In the genomic region with DNA sequence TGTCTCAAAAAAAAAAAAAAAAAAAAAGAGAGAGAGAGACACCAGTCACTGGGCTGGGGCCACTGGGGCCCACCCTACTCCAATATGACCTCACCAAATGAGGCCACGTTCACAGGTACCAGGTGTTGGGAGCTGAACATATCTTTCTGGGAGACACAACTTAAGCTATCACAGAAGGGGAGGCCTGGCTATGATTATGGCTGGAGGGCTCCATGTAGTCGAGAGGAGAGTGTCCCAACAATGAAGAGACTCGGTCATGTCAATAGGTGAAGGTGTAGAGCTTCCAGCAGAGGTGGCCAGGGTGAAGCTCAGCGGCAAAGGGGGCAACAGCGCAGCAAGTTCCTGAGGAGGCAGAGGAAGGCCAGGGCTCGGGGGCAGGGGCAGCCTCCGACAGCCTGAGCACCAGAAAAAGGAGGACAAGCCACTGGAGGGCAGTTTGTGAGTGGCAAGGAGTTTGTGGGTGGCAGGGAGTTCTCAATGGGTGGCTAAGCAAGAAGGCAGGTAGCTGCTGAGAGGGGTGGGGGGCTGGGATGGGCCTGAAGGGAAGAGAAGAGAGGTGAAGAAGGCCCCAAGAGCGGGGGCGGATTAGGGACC, we compare ENCODE assay signal across 14 cellular contexts. TPM values are rescaled to one million over a fixed set of nuclear protein-coding genes. Genes with fewer than 3 reads are reported as not detected.
DNase-seq lines count a peak whose midpoint lies in the region; ATAC-seq and TF ChIP-seq lines count a peak whose summit lies in the region.
"Had no signal": no experiment of that assay in that cellular context is flagged by ENCODE, and none has a peak within 500 bp of the region (broad histone marks: within the 10 kb centered on the region; RNA-seq: fewer than 3 reads in every experiment).

No MANE protein-coding gene starts in this region.

- no peaks in the 10 kb centered on the region for H3K36me3 ChIP-seq in CD4-positive, CD25-positive, alpha-beta regulatory T cell (ENCODE audit: control insufficient read depth, insufficient read depth, low read length)
- H3K36me3 ChIP-seq in upper lobe of left lung: no peaks in the 10 kb centered on the region

- TF ChIP-seq EP300 in upper lobe of left lung (IDR thresholded peaks at IDR 0.05): no peak

- no peaks in the 10 kb centered on the region for H3K27me3 Mint-ChIP-seq in CD4-positive, CD25-positive, alpha-beta regulatory T cell
- H3K27me3 Mint-ChIP-seq in HFFc6 (ENCODE audit: insufficient read depth): peaks cover 2% of the 10 kb centered on the region; the same call in 1 of the 2 replicates
- H3K27me3 Mint-ChIP-seq in dendritic cell treated with granulocyte-macrophage colony-stimulating factor and Interleukin-4, amounts not matched to agents 40 ng/mL and 50 ng/mL, for 4 days: peaks cover 5% of the 10 kb centered on the region
- H3K27me3 Mint-ChIP-seq in osteocyte (ENCODE audit: unreplicated experiment): no peaks in the 10 kb centered on the region

- TF ChIP-seq CTCF in HFFc6 (IDR thresholded peaks at IDR 0.05) (no peak), osteocyte (IDR thresholded peaks at IDR 0.05) (no peak), upper lobe of left lung (IDR thresholded peaks at IDR 0.05) (no peak)

- ATAC-seq in CD4-positive, CD25-positive, alpha-beta regulatory T cell (ENCODE audit: low read depth in 2 of 2): no peak
- no peak for ATAC-seq in upper lobe of left lung (ENCODE audit: low FRiP score in 2 of 2)

- H3K36me3 Mint-ChIP-seq in CD4-positive, CD25-positive, alpha-beta regulatory T cell: no peaks in the 10 kb centered on the region
- H3K36me3 Mint-ChIP-seq in HFFc6 (ENCODE audit: low read depth): peaks cover 9% of the 10 kb centered on the region; the same call in 1 of the 2 replicates
- peaks cover 50% of the 10 kb centered on the region for H3K36me3 Mint-ChIP-seq in dendritic cell treated with granulocyte-macrophage colony-stimulating factor and Interleukin-4, amounts not matched to agents 40 ng/mL and 50 ng/mL, for 4 days (ENCODE audit: low read depth)
- H3K36me3 Mint-ChIP-seq in osteocyte (ENCODE audit: unreplicated experiment): no peaks in the 10 kb centered on the region
- H3K36me3 Mint-ChIP-seq: brain had no signal

- peaks cover 0 to 2% (median 0%) of the 10 kb centered on the region in 7 donors for H3K9me3 Mint-ChIP-seq in CD4-positive, CD25-positive, alpha-beta regulatory T cell
- H3K9me3 Mint-ChIP-seq in HFFc6: no peaks in the 10 kb centered on the region
- H3K9me3 Mint-ChIP-seq in dendritic cell treated with granulocyte-macrophage colony-stimulating factor and Interleukin-4, amounts not matched to agents 40 ng/mL and 50 ng/mL, for 4 days: no peaks in the 10 kb centered on the region
- H3K9me3 Mint-ChIP-seq in osteocyte (ENCODE audit: unreplicated experiment): no peaks in the 10 kb centered on the region

- H3K9me3 ChIP-seq in CD4-positive, CD25-positive, alpha-beta regulatory T cell (ENCODE audit: control insufficient read depth in 2 of 2, low read length in 2 of 2): no peaks in the 10 kb centered on the region
- H3K9me3 ChIP-seq in upper lobe of left lung: no peaks in the 10 kb centered on the region

- H3K4me1 ChIP-seq in CD4-positive, CD25-positive, alpha-beta regulatory T cell (ENCODE audit: control insufficient read depth, insufficient read depth, low read length, poor library complexity, severe bottlenecking): no peaks in the 10 kb centered on the region
- peaks cover 33 to 44% (median 36%) of the 10 kb centered on the region in 4 donors for H3K4me1 ChIP-seq in upper lobe of left lung

- no peak overlapping the region for H3K4me3 ChIP-seq in CD4-positive, CD25-positive, alpha-beta regulatory T cell (ENCODE audit: low read depth, low read length)
- H3K4me3 ChIP-seq in upper lobe of left lung: no peak overlapping the region

- no peak overlapping the region for H3K27ac ChIP-seq in CD4-positive, CD25-positive, alpha-beta regulatory T cell (ENCODE audit: insufficient read depth, low read length, poor library complexity, severe bottlenecking)
- peak overlapping the region in 2 of 4 donors; percentile 84 to 86 for H3K27ac ChIP-seq in upper lobe of left lung

- TF ChIP-seq POLR2A in upper lobe of left lung (IDR thresholded peaks at IDR 0.05): no peak

- peaks cover 0 to 10% (median 9%) of the 10 kb centered on the region in 4 donors for H3K4me1 Mint-ChIP-seq in CD4-positive, CD25-positive, alpha-beta regulatory T cell
- peaks cover 59% of the 10 kb centered on the region for H3K4me1 Mint-ChIP-seq in HFFc6 (ENCODE audit: low read depth)
- H3K4me1 Mint-ChIP-seq in dendritic cell treated with granulocyte-macrophage colony-stimulating factor and Interleukin-4, amounts not matched to agents 40 ng/mL and 50 ng/mL, for 4 days (ENCODE audit: low read depth): peaks cover 71% of the 10 kb centered on the region
- H3K4me1 Mint-ChIP-seq in osteocyte (ENCODE audit: unreplicated experiment): peaks cover 29% of the 10 kb centered on the region

- H3K4me3 Mint-ChIP-seq in CD4-positive, CD25-positive, alpha-beta regulatory T cell: no peak overlapping the region
- no peak overlapping the region for H3K4me3 Mint-ChIP-seq in HFFc6
- no peak overlapping the region for H3K4me3 Mint-ChIP-seq in dendritic cell treated with granulocyte-macrophage colony-stimulating factor and Interleukin-4, amounts not matched to agents 40 ng/mL and 50 ng/mL, for 4 days
- H3K4me3 Mint-ChIP-seq in osteocyte (ENCODE audit: unreplicated experiment): no peak overlapping the region

- WGBS in upper lobe of left lung, 2 donors: 94 to 96% methylated on average over 9 of the region's 9 CpGs

- intact Hi-C loops in dendritic cell treated with granulocyte-macrophage colony-stimulating factor and Interleukin-4, amounts not matched to agents 40 ng/mL and 50 ng/mL, for 4 days (cut with micrococcal nuclease): no loop called here

- H3K27ac Mint-ChIP-seq in CD4-positive, CD25-positive, alpha-beta regulatory T cell: peak overlapping the region in 2 of 3 donors; percentile 57 to 58
- H3K27ac Mint-ChIP-seq in HFFc6 (peak overlapping the region; percentile 96), osteocyte (ENCODE audit: unreplicated experiment) (peak overlapping the region; percentile 85)
- peak overlapping the region; percentile 73 for H3K27ac Mint-ChIP-seq in dendritic cell treated with granulocyte-macrophage colony-stimulating factor and Interleukin-4, amounts not matched to agents 40 ng/mL and 50 ng/mL, for 4 days

- no peaks in the 10 kb centered on the region for H3K27me3 ChIP-seq in CD4-positive, CD25-positive, alpha-beta regulatory T cell (ENCODE audit: control insufficient read depth, insufficient read depth, low read length)
- no peaks in the 10 kb centered on the region for H3K27me3 ChIP-seq in upper lobe of left lung

- DNase-seq in CD4-positive, CD25-positive, alpha-beta regulatory T cell: no peak
- DNase-seq in HFFc6: no peak
- no peak for DNase-seq in osteocyte (ENCODE audit: extremely low spot score, unreplicated experiment)
- no peak for DNase-seq in retina
- no peak for DNase-seq in medulla oblongata (ENCODE audit: extremely low spot score)
- no peak for DNase-seq in upper lobe of left lung
- DNase-seq: activated effector memory CD4-positive, alpha-beta T cell treated with Interleukin-2 at 50 U/mL for 16 hours; cortex of kidney; HCEC 1CT; NCI-H526 treated with DMSO at 0.1 percent for 48 hours; OCI-M1 had no signal

RNA-seq across cellular contexts. Expression of gene ABCC3, which starts 28.0 kb away (rescaled TPM):
- total RNA-seq in CD4-positive, CD25-positive, alpha-beta regulatory T cell: 3.3 TPM
- polyA plus RNA-seq in CD4-positive, CD25-positive, alpha-beta regulatory T cell: under 1 TPM in 1 of 4 donors, not detected in 3; 0.02 TPM
- 10 to 100 TPM; 18.4 to 23.6 (median 21.3) TPM for total RNA-seq in HFFc6 (2021; fragmentation: NEBNext Ultra II Directional; extraction: Animal tissue kit (Norgen Biotek cat#: 25700))
- 0.37 and 0.73 TPM in 2 replicates for total RNA-seq in osteocyte
- total RNA-seq in upper lobe of left lung: 100 to 1,000 TPM in 1 of 6 donors, 10 to 100 TPM in 5; 34.2 to 268 (median 57.7) TPM
- polyA plus RNA-seq: neural cell had no signal

RNA-seq across cellular contexts. Expression of gene ANKRD40, which starts 45.0 kb away (rescaled TPM):
- total RNA-seq in CD4-positive, CD25-positive, alpha-beta regulatory T cell: 24.0 TPM
- polyA plus RNA-seq in CD4-positive, CD25-positive, alpha-beta regulatory T cell: 1 to 10 TPM; 3.8 to 5.7 (median 4.5) TPM
- 10 to 100 TPM; 43.1 to 48.4 (median 46.6) TPM for total RNA-seq in HFFc6 (2021; fragmentation: NEBNext Ultra II Directional; extraction: Animal tissue kit (Norgen Biotek cat#: 25700))
- total RNA-seq in osteocyte (38.4 and 41.1 TPM in 2 replicates), upper lobe of left lung (10 to 100 TPM; 27.9 to 52.9 (median 43.7) TPM)

RNA-seq across cellular contexts. Expression of gene LUC7L3, which starts 56.7 kb away (rescaled TPM):
- 143 TPM for total RNA-seq in CD4-positive, CD25-positive, alpha-beta regulatory T cell
- polyA plus RNA-seq in CD4-positive, CD25-positive, alpha-beta regulatory T cell: 10 to 100 TPM; 44.9 to 54.0 (median 48.9) TPM
- 10 to 100 TPM; 54.0 to 76.3 (median 59.1) TPM for total RNA-seq in HFFc6 (2021; fragmentation: NEBNext Ultra II Directional; extraction: Animal tissue kit (Norgen Biotek cat#: 25700))
- total RNA-seq in osteocyte: 86.1 and 105 TPM in 2 replicates
- 100 to 1,000 TPM in 2 of 6 donors, 10 to 100 TPM in 4; 38.2 to 625 (median 91.4) TPM for total RNA-seq in upper lobe of left lung
